In the genomic region with DNA sequence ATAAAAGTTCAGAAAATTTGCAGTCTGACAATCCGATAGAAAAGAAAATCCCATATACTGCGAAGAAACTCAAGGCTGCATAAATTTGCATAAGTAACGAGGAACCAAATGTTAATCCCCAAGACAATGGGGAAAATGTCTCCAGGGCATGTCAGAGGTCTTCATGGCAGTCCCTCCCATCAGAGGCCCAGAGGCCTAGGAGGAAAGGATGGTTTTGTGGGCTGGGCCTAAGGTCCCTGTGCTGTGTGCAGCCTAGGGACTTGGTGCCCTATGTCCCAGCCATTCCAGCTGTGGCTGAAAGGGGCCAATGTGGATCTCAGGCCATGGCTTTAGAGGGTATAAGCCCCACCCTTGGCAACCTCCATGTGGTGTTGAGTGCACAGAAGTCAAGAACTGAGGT, we compare ENCODE assay signal across 26 cellular contexts. TPM values are rescaled to one million over a fixed set of nuclear protein-coding genes. Genes with fewer than 3 reads are reported as not detected.
"Had no signal": no experiment of that assay in that cellular context is flagged by ENCODE, and none has a peak within 500 bp of the region (broad histone marks: within the 10 kb centered on the region; RNA-seq: fewer than 3 reads in every experiment).

No MANE protein-coding gene starts in this region.

- H3K27ac ChIP-seq: stomach, suprapubic skin, testis, thoracic aorta, thyroid gland, tibial artery, tibial nerve, transverse colon, upper lobe of left lung, upper lobe of right lung, uterus, vagina had no signal

- H3K36me3 ChIP-seq: stomach, suprapubic skin, thoracic aorta, thyroid gland, tibial artery, tibial nerve, transverse colon, upper lobe of left lung, upper lobe of right lung, uterus, vagina had no signal

- ATAC-seq: stimulated activated effector memory CD8-positive, alpha-beta T cell treated with anti-CD3 and anti-CD28 coated beads, Interleukin-12 subunit alpha, Interleukin-12 subunit beta, amount 100 ng/mL, for 72 hours; stimulated activated memory B cell treated with anti-CD40 and anti-IgM and Interleukin-4, amounts not matched to agents 10 μg/mL and 1 μg/mL and 100 μg/mL, for 72 hours; stimulated activated naive B cell treated with anti-CD40 and anti-IgM and Interleukin-4, amounts not matched to agents 10 μg/mL and 1 μg/mL and 100 μg/mL, for 72 hours; stimulated activated naive CD8-positive, alpha-beta T cell treated with anti-CD3 and anti-CD28 coated beads, Interleukin-15, amount 100 ng/mL, for 72 hours; stimulated activated naive CD8-positive, alpha-beta T cell treated with anti-CD3 and anti-CD28 coated beads, Interleukin-15, Interleukin-2, amounts not matched to agents 100 U/mL and 50 U/mL, for 24 hours; upper lobe of right lung had no signal

- H3K4me3 ChIP-seq: stomach, suprapubic skin, testis, thoracic aorta, thyroid gland, tibial artery, tibial nerve, transverse colon, upper lobe of left lung, upper lobe of right lung, uterus, vagina had no signal

- H3K9me3 ChIP-seq: stomach, suprapubic skin, testis, thoracic aorta, thyroid gland, tibial artery, tibial nerve, transverse colon, upper lobe of left lung, upper lobe of right lung, uterus, vagina had no signal

- H3K4me1 ChIP-seq: stomach, suprapubic skin, testis, thyroid gland, tibial artery, tibial nerve, transverse colon, upper lobe of left lung, upper lobe of right lung, uterus, vagina had no signal

- DNase-seq: stimulated activated CD4-positive, alpha-beta T cell treated with anti-CD3 and anti-CD28 coated beads, Interleukin-2, amount 100 ng/mL, for 48 hours; stimulated activated CD4-positive, alpha-beta T cell treated with anti-CD3 and anti-CD28 coated beads, Interleukin-4, amount 100 ng/mL, for 1 hour; stimulated activated CD4-positive, alpha-beta T cell treated with anti-CD3 and anti-CD28 coated beads, Interleukin-4, amount 100 ng/mL, for 24 hours; stimulated activated CD4-positive, alpha-beta T cell treated with anti-CD3 and anti-CD28 coated beads, Interleukin-4, amount 100 ng/mL, for 4 hours; stimulated activated CD8-positive, alpha-beta memory T cell treated with anti-CD3 and anti-CD28 coated beads, Interleukin-4, amount 100 ng/mL, for 48 hours; stimulated activated naive B cell treated with anti-CD40 and anti-IgM and Interleukin-4, amounts not matched to agents 10 μg/mL and 1 μg/mL and 100 μg/mL, for 72 hours; stimulated activated naive CD4-positive, alpha-beta T cell; stimulated activated naive CD4-positive, alpha-beta T cell treated with Interleukin-2 at 50 U/mL for 16 hours; stimulated activated naive CD8-positive, alpha-beta T cell treated with anti-CD3 and anti-CD28 coated beads, Interleukin-15, amount 100 ng/mL, for 72 hours; stimulated activated naive CD8-positive, alpha-beta T cell treated with anti-CD3 and anti-CD28 coated beads, Interleukin-15, Interleukin-2, amounts not matched to agents 100 U/mL and 50 U/mL, for 24 hours; stomach; substantia nigra; testis; thyroid gland; tibial artery; transverse colon; upper lobe of left lung; uterus had no signal

- H3K27me3 ChIP-seq: stomach, suprapubic skin, testis, thyroid gland, tibial artery, tibial nerve, transverse colon, upper lobe of left lung, upper lobe of right lung, uterus, vagina had no signal

RNA-seq across cellular contexts. Expression of gene CCR4, which starts 21.3 kb away (rescaled TPM):
- total RNA-seq: temporal lobe had no signal
